In the genomic region with DNA sequence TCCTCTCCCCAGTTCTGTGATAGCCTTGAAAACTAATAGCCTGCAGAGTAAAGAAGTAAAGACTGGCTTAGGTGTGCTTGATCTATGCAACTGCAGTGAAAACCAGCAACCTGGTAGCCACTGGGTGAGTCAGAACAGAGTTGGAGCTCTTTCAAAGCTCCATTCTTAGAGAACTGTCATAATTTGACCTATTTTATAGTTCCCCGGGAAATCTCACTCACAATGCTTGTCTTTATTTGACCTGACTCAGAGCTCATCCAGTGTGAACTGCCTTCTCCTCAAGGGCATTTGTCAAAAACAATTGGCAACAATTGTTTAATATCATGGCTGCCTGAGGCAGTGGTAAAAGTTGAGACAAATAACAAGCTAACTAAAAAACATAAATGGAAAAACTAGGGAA, we compare ENCODE assay signal across 24 cellular contexts.
"Had no signal": no experiment of that assay in that cellular context is flagged by ENCODE, and none has a peak within 500 bp of the region (broad histone marks: within the 10 kb centered on the region; RNA-seq: fewer than 3 reads in every experiment).

No MANE protein-coding gene starts in this region.

- H3K4me2 ChIP-seq: hepatocyte, smooth muscle cell had no signal

- H3K9me3 ChIP-seq: ovary, uterus had no signal

- H3K27me3 ChIP-seq: hepatocyte, ovary, right atrium auricular region, right lobe of liver, tibial nerve, uterus had no signal

- H3K4me1 Mint-ChIP-seq: naive thymus-derived CD4-positive, alpha-beta T cell; stimulated activated memory B cell treated with anti-CD40 and anti-IgM and Interleukin-4, amounts not matched to agents 10 μg/mL and 1 μg/mL and 100 μg/mL, for 72 hours; stimulated activated naive CD8-positive, alpha-beta T cell treated with anti-CD3 and anti-CD28 coated beads, Interleukin-15, amount 100 ng/mL, for 72 hours had no signal

- H3K79me2 ChIP-seq: hepatocyte had no signal

- DNase-seq: islet precursor cell; left ventricle myocardium inferior; mesendoderm; midbrain; mucosa of descending colon; naive thymus-derived CD4-positive, alpha-beta T cell; ovary; right lobe of liver; stimulated activated CD4-positive, alpha-beta T cell treated with anti-CD3 and anti-CD28 coated beads, Interleukin-1b, Interleukin-23, amount 100 ng/mL, for 48 hours; stimulated activated CD4-positive, alpha-beta T cell treated with anti-CD3 and anti-CD28 coated beads, Interleukin-2, amount 100 ng/mL, for 48 hours; stimulated activated CD4-positive, alpha-beta T cell treated with anti-CD3 and anti-CD28 coated beads, Interleukin-4, amount 100 ng/mL, for 4 hours; stimulated activated CD8-positive, alpha-beta memory T cell treated with anti-CD3 and anti-CD28 coated beads, Interleukin-4, amount 100 ng/mL, for 48 hours; stimulated activated naive CD4-positive, alpha-beta T cell treated with Interleukin-2 at 50 U/mL for 16 hours; stimulated activated naive CD8-positive, alpha-beta T cell treated with anti-CD3 and anti-CD28 coated beads, Interleukin-15, amount 100 ng/mL, for 72 hours; substantia nigra; uterus had no signal

- H3K27me3 Mint-ChIP-seq: naive thymus-derived CD4-positive, alpha-beta T cell; stimulated activated memory B cell treated with anti-CD40 and anti-IgM and Interleukin-4, amounts not matched to agents 10 μg/mL and 1 μg/mL and 100 μg/mL, for 72 hours had no signal

- ATAC-seq: mucosa of descending colon; naive thymus-derived CD4-positive, alpha-beta T cell; natural killer cell treated with Interleukin-12 subunit alpha and Interleukin-12 subunit beta and Interleukin-15 and Interleukin-18, amount 100 ng/mL, for 72 hours; right lobe of liver; stimulated activated memory B cell treated with anti-CD40 and anti-IgM and Interleukin-4, amounts not matched to agents 10 μg/mL and 1 μg/mL and 100 μg/mL, for 72 hours; stimulated activated naive CD8-positive, alpha-beta T cell treated with anti-CD3 and anti-CD28 coated beads, Interleukin-15, amount 100 ng/mL, for 72 hours had no signal

- H3K4me3 Mint-ChIP-seq: naive thymus-derived CD4-positive, alpha-beta T cell; natural killer cell treated with Interleukin-12 subunit alpha and Interleukin-12 subunit beta and Interleukin-15 and Interleukin-18, amount 100 ng/mL, for 72 hours; stimulated activated memory B cell treated with anti-CD40 and anti-IgM and Interleukin-4, amounts not matched to agents 10 μg/mL and 1 μg/mL and 100 μg/mL, for 72 hours; stimulated activated naive CD8-positive, alpha-beta T cell treated with anti-CD3 and anti-CD28 coated beads, Interleukin-15, amount 100 ng/mL, for 72 hours; type B pancreatic cell had no signal

- H3K4me3 ChIP-seq: hepatocyte, left ventricle myocardium inferior, mucosa of descending colon, ovary, right atrium auricular region, right lobe of liver, smooth muscle cell, tibial nerve, uterus had no signal

- H3K27ac ChIP-seq: hepatocyte, left ventricle myocardium inferior, ovary, right atrium auricular region, right lobe of liver, tibial nerve, uterus had no signal

- H2AFZ ChIP-seq: hepatocyte had no signal

- H3K4me1 ChIP-seq: left ventricle myocardium inferior, right atrium auricular region, right lobe of liver, tibial nerve, uterus had no signal

- H3K36me3 ChIP-seq: left ventricle myocardium inferior, ovary, right atrium auricular region, right lobe of liver, tibial nerve, uterus had no signal

- H3K27ac Mint-ChIP-seq: naive thymus-derived CD4-positive, alpha-beta T cell; natural killer cell treated with Interleukin-12 subunit alpha and Interleukin-12 subunit beta and Interleukin-15 and Interleukin-18, amount 100 ng/mL, for 72 hours; progenitor cell of endocrine pancreas; stimulated activated memory B cell treated with anti-CD40 and anti-IgM and Interleukin-4, amounts not matched to agents 10 μg/mL and 1 μg/mL and 100 μg/mL, for 72 hours; stimulated activated naive CD8-positive, alpha-beta T cell treated with anti-CD3 and anti-CD28 coated beads, Interleukin-15, amount 100 ng/mL, for 72 hours; type B pancreatic cell had no signal
